1 cellular context compared by ENCODE assay signal in genomic region chr1:109181085-109181806, GRCh38.
TF ChIP-seq lines count a peak whose summit lies in the region.

No MANE protein-coding gene starts in this region.

TF ChIP-seq in HepG2, 621 proteins besides CTCF, POLR2A, EP300 and RAD21 (continued from another document):
- TF ChIP-seq PBX2 (CRISPR knock-in tag; IDR thresholded peaks at IDR 0.05) (no peak), NR2F6 (IDR thresholded peaks at IDR 0.05) (peak; percentile 77), NR2F6 (CRISPR knock-in tag; IDR thresholded peaks at IDR 0.05) (peak; percentile 61; the same call in 1 of the 2 replicates), ZFP36 (IDR thresholded peaks at IDR 0.05; ENCODE audit: borderline replicate concordance, low read depth, low read length, partially characterized antibody) (no peak), KDM6A (CRISPR knock-in tag; IDR thresholded peaks at IDR 0.05; ENCODE audit: low read depth) (peak; percentile 44; the same call in 1 of the 2 replicates), TOE1 (CRISPR knock-in tag; IDR thresholded peaks at IDR 0.05) (no peak), NR2F1 (CRISPR knock-in tag; IDR thresholded peaks at IDR 0.05) (no peak), ASH2L (IDR thresholded peaks at IDR 0.05; ENCODE audit: insufficient read length, low read depth, low read length) (peak; percentile 47), NCOA2 (CRISPR knock-in tag; IDR thresholded peaks at IDR 0.05) (peak; percentile 69), GABPB1 (CRISPR knock-in tag; IDR thresholded peaks at IDR 0.05) (no peak), ZNF776 (CRISPR knock-in tag; IDR thresholded peaks at IDR 0.05) (no peak), TCF7 (IDR thresholded peaks at IDR 0.05; ENCODE audit: low read depth) (peak; percentile 44), CEBPB (IDR thresholded peaks at IDR 0.05; ENCODE audit: borderline replicate concordance, low read depth, low read length) (0 out of 2 replicates have a peak, but pooled peaks have one; percentile 13), SMC3 (IDR thresholded peaks at IDR 0.05; ENCODE audit: low read length) (0 out of 2 replicates have a peak, but pooled peaks have one; percentile 14), ZNF678 (CRISPR knock-in tag; IDR thresholded peaks at IDR 0.05) (0 out of 2 replicates have a peak, but pooled peaks have one; percentile 36), GMEB2 (CRISPR knock-in tag; IDR thresholded peaks at IDR 0.05; ENCODE audit: low read depth) (no peak), ZNF501 (CRISPR knock-in tag; IDR thresholded peaks at IDR 0.05) (peak; percentile 57; the same call in 1 of the 2 replicates), ZNF646 (CRISPR knock-in tag; IDR thresholded peaks at IDR 0.05) (no peak), SUZ12 (IDR thresholded peaks at IDR 0.05; ENCODE audit: low read depth, low read length) (no peak), ZNF296 (CRISPR knock-in tag; conservative IDR thresholded peaks at IDR 0.05) (no peak), FOXP4 (CRISPR knock-in tag; IDR thresholded peaks at IDR 0.05) (peak; percentile 91), MIER3 (CRISPR knock-in tag; IDR thresholded peaks at IDR 0.05; ENCODE audit: borderline replicate concordance) (peak; percentile 76; the same call in 1 of the 2 replicates), BCL6 (CRISPR knock-in tag; IDR thresholded peaks at IDR 0.05) (peak; percentile 78), GATAD2A (CRISPR knock-in tag; IDR thresholded peaks at IDR 0.05) (peak; percentile 80), DNMT3B (CRISPR knock-in tag; conservative IDR thresholded peaks at IDR 0.05) (0 out of 2 replicates have a peak, but pooled peaks have one; percentile 90), ELF3 (CRISPR knock-in tag; IDR thresholded peaks at IDR 0.05) (0 out of 2 replicates have a peak, but pooled peaks have one; percentile 8)
- TF ChIP-seq, protein P1, sequence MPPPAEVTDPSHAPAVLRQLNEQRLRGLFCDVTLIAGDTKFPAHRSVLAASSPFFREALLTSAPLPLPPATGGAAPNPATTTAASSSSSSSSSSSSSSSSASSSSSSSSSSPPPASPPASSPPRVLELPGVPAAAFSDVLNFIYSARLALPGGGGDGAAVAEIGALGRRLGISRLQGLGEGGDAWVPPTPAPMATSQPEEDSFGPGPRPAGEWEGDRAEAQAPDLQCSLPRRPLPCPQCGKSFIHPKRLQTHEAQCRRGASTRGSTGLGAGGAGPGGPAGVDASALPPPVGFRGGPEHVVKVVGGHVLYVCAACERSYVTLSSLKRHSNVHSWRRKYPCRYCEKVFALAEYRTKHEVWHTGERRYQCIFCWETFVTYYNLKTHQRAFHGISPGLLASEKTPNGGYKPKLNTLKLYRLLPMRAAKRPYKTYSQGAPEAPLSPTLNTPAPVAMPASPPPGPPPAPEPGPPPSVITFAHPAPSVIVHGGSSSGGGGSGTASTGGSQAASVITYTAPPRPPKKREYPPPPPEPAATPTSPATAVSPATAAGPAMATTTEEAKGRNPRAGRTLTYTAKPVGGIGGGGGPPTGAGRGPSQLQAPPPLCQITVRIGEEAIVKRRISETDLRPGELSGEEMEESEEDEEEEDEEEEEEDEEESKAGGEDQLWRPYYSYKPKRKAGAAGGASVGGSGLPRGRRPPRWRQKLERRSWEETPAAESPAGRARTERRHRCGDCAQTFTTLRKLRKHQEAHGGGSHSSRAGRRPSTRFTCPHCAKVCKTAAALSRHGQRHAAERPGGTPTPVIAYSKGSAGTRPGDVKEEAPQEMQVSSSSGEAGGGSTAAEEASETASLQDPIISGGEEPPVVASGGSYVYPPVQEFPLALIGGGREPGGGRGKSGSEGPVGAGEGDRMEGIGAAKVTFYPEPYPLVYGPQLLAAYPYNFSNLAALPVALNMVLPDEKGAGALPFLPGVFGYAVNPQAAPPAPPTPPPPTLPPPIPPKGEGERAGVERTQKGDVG (CRISPR knock-in tag; IDR thresholded peaks at IDR 0.05; ENCODE audit: borderline replicate concordance), result no peak
- TF ChIP-seq, protein P2, sequence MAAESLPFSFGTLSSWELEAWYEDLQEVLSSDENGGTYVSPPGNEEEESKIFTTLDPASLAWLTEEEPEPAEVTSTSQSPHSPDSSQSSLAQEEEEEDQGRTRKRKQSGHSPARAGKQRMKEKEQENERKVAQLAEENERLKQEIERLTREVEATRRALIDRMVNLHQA (CRISPR knock-in tag; IDR thresholded peaks at IDR 0.05), result no peak
- TF ChIP-seq, protein P3, sequence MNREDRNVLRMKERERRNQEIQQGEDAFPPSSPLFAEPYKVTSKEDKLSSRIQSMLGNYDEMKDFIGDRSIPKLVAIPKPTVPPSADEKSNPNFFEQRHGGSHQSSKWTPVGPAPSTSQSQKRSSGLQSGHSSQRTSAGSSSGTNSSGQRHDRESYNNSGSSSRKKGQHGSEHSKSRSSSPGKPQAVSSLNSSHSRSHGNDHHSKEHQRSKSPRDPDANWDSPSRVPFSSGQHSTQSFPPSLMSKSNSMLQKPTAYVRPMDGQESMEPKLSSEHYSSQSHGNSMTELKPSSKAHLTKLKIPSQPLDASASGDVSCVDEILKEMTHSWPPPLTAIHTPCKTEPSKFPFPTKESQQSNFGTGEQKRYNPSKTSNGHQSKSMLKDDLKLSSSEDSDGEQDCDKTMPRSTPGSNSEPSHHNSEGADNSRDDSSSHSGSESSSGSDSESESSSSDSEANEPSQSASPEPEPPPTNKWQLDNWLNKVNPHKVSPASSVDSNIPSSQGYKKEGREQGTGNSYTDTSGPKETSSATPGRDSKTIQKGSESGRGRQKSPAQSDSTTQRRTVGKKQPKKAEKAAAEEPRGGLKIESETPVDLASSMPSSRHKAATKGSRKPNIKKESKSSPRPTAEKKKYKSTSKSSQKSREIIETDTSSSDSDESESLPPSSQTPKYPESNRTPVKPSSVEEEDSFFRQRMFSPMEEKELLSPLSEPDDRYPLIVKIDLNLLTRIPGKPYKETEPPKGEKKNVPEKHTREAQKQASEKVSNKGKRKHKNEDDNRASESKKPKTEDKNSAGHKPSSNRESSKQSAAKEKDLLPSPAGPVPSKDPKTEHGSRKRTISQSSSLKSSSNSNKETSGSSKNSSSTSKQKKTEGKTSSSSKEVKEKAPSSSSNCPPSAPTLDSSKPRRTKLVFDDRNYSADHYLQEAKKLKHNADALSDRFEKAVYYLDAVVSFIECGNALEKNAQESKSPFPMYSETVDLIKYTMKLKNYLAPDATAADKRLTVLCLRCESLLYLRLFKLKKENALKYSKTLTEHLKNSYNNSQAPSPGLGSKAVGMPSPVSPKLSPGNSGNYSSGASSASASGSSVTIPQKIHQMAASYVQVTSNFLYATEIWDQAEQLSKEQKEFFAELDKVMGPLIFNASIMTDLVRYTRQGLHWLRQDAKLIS (CRISPR knock-in tag; IDR thresholded peaks at IDR 0.05), result no peak
- TF ChIP-seq, protein P4, sequence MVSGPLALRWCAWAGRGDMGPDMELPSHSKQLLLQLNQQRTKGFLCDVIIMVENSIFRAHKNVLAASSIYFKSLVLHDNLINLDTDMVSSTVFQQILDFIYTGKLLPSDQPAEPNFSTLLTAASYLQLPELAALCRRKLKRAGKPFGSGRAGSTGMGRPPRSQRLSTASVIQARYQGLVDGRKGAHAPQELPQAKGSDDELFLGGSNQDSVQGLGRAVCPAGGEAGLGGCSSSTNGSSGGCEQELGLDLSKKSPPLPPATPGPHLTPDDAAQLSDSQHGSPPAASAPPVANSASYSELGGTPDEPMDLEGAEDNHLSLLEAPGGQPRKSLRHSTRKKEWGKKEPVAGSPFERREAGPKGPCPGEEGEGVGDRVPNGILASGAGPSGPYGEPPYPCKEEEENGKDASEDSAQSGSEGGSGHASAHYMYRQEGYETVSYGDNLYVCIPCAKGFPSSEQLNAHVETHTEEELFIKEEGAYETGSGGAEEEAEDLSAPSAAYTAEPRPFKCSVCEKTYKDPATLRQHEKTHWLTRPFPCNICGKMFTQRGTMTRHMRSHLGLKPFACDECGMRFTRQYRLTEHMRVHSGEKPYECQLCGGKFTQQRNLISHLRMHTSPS (CRISPR knock-in tag; IDR thresholded peaks at IDR 0.05; ENCODE audit: low read depth), result no peak
